ENCODE assay signal across 9 cellular contexts in genomic region chr22:41411021-41411851, GRCh38. TPM values are rescaled to one million over a fixed set of nuclear protein-coding genes. Genes with fewer than 3 reads are reported as not detected.
DNase-seq lines count a peak whose midpoint lies in the region; ATAC-seq and TF ChIP-seq lines count a peak whose summit lies in the region.
"Had no signal": no experiment of that assay in that cellular context is flagged by ENCODE, and none has a peak within 500 bp of the region (broad histone marks: within the 10 kb centered on the region; RNA-seq: fewer than 3 reads in every experiment).

No MANE protein-coding gene starts in this region.

- peak overlapping the region; percentile 18 for H3K56ac ChIP-seq in mesendoderm (ENCODE audit: low read length)

- no peak overlapping the region for H4K8ac ChIP-seq in mesendoderm (ENCODE audit: low read depth, low read length)

- H3K18ac ChIP-seq in mesendoderm (ENCODE audit: low read length): no peak overlapping the region

- TF ChIP-seq CTCF in body of pancreas (IDR thresholded peaks at IDR 0.05): no peak

- DNase-seq in NCI-H2227 (lab: John Stamatoyannopoulos, UW; ENCODE audit: unreplicated experiment) (peak; percentile 27), NCI-H2227 treated with DMSO at 0.1 percent for 48 hours (lab: John Stamatoyannopoulos, UW) (no peak), body of pancreas (peak in 2 of 4 donors; percentile 28), mesendoderm (peak; percentile 42), GM19240 (ENCODE audit: insufficient read length, low spot score) (no peak), NCI-H2081 (lab: John Stamatoyannopoulos, UW) (no peak)
- DNase-seq: dermis blood vessel endothelial cell had no signal

- no peak overlapping the region for H3K9ac ChIP-seq in mesendoderm (ENCODE audit: low read length)

- H2BK120ac ChIP-seq in mesendoderm (ENCODE audit: low read depth, low read length): no peak overlapping the region

- no peak for ATAC-seq in body of pancreas
- ATAC-seq in HG02588 (IDR thresholded peaks at IDR 0.05; ENCODE audit: unreplicated experiment): no peak

- H2AK5ac ChIP-seq in mesendoderm (ENCODE audit: low read length): no peak overlapping the region

- H2BK5ac ChIP-seq in mesendoderm (ENCODE audit: low read length): no peak overlapping the region

- no peak overlapping the region for H3K4ac ChIP-seq in mesendoderm (ENCODE audit: low read depth, low read length)

- H3K23ac ChIP-seq in mesendoderm (ENCODE audit: low read length): no peak overlapping the region

- 87 to 92% methylated on average over 10 to 11 of the region's 11 CpGs for WGBS in body of pancreas, 2 donors
- no CpG with 5 or more reads among the region's 11 CpGs for WGBS in mesendoderm (ENCODE audit: extremely low coverage, insufficient coverage, low lambda C conversion rate)
- WGBS in thymus: 97% methylated on average over 11 of the region's 11 CpGs

- H4K5ac ChIP-seq in mesendoderm (ENCODE audit: low read length): no peak overlapping the region

- TF ChIP-seq POLR2A in body of pancreas (IDR thresholded peaks at IDR 0.05): peak in 1 of 3 donors; percentile 20

- no peak overlapping the region for H3K4me3 ChIP-seq in body of pancreas
- no peak overlapping the region for H3K4me3 ChIP-seq in mesendoderm (ENCODE audit: low read length)
- no peak overlapping the region for H3K4me3 ChIP-seq in thymus (ENCODE audit: low read length)

- H3K4me1 ChIP-seq in body of pancreas (peaks cover 68% of the 10 kb centered on the region), mesendoderm (ENCODE audit: control insufficient read depth, low read depth, low read length) (peaks cover 4% of the 10 kb centered on the region), thymus (ENCODE audit: control insufficient read depth, insufficient read depth, low read length) (peaks cover 22% of the 10 kb centered on the region)

- no peaks in the 10 kb centered on the region for H3K36me3 ChIP-seq in body of pancreas (replicated peaks in 1 of 2; ENCODE audit: insufficient read depth in 1 of 2, low read depth in 2 of 2)
- H3K36me3 ChIP-seq in mesendoderm (ENCODE audit: control insufficient read depth, insufficient read depth, low read length): no peaks in the 10 kb centered on the region
- H3K36me3 ChIP-seq in thymus (ENCODE audit: control insufficient read depth, insufficient read depth): no peaks in the 10 kb centered on the region

- H3K27me3 ChIP-seq in body of pancreas (no peaks in the 10 kb centered on the region), mesendoderm (ENCODE audit: insufficient read depth, low read length, poor library complexity) (no peaks in the 10 kb centered on the region), thymus (ENCODE audit: control insufficient read depth, insufficient read depth) (no peaks in the 10 kb centered on the region)

- H2BK15ac ChIP-seq in mesendoderm (replicated peaks; ENCODE audit: low read depth): no peak overlapping the region

- H3K79me2 ChIP-seq in mesendoderm (ENCODE audit: control insufficient read depth, insufficient read depth, low read length): no peaks in the 10 kb centered on the region

- no peaks in the 10 kb centered on the region for H3K9me3 ChIP-seq in body of pancreas
- no peaks in the 10 kb centered on the region for H3K9me3 ChIP-seq in thymus (ENCODE audit: control insufficient read depth)

- H3K27ac ChIP-seq in body of pancreas (peak overlapping the region; percentile 80 to 99 (median 98)), mesendoderm (ENCODE audit: low read depth, low read length) (no peak overlapping the region), thymus (ENCODE audit: low read depth) (peak overlapping the region; percentile 73)

- H3K79me1 ChIP-seq in mesendoderm (ENCODE audit: low read length): peaks cover 4% of the 10 kb centered on the region

- H3K4me2 ChIP-seq in mesendoderm (ENCODE audit: low read length): no peak overlapping the region

- intact Hi-C loops in body of pancreas (cut with DNase I): no loop called here

RNA-seq across cellular contexts. Expression of gene TEF, which starts 29.5 kb away (rescaled TPM):
- 10 to 100 TPM; 10.9 to 29.0 TPM for total RNA-seq in body of pancreas
- polyA plus RNA-seq in mesendoderm (2013, experiment 1 of 2): 1.4 TPM
- 1.2 TPM for polyA plus RNA-seq in mesendoderm (2013, experiment 2 of 2)
- polyA plus RNA-seq in thymus: 5.4 TPM

RNA-seq across cellular contexts. Expression of gene TOB2, which starts 35.4 kb away (rescaled TPM):
- 10 to 100 TPM; 23.1 to 27.2 TPM for total RNA-seq in body of pancreas
- 23.7 TPM for polyA plus RNA-seq in mesendoderm (2013, experiment 1 of 2)
- 25.4 TPM for polyA plus RNA-seq in mesendoderm (2013, experiment 2 of 2)
- 17.3 TPM for polyA plus RNA-seq in thymus

RNA-seq across cellular contexts. Expression of gene PHF5A, which starts 57.3 kb away (rescaled TPM):
- total RNA-seq in body of pancreas: 10 to 100 TPM; 15.5 to 19.2 TPM
- 112 TPM for polyA plus RNA-seq in mesendoderm (2013, experiment 1 of 2)
- polyA plus RNA-seq in mesendoderm (2013, experiment 2 of 2): 109 TPM
- polyA plus RNA-seq in thymus: 65.7 TPM

RNA-seq across cellular contexts. Expression of gene ACO2, which starts 57.7 kb away (rescaled TPM):
- 10 to 100 TPM; 32.7 to 75.5 TPM for total RNA-seq in body of pancreas
- polyA plus RNA-seq in mesendoderm (2013, experiment 1 of 2): 33.3 TPM
- polyA plus RNA-seq in mesendoderm (2013, experiment 2 of 2): 33.1 TPM
- 29.7 TPM for polyA plus RNA-seq in thymus

Comparison
In these comparisons a context has a peak if more than half of its experiments do, and no peak if none do; other contexts are left out.
1. DNase-seq: peak in NCI-H2227 (single experiment) and mesendoderm (single experiment); none in NCI-H2227 treated with DMSO at 0.1 percent for 48 hours (single experiment), GM19240 (single experiment) and NCI-H2081 (0 of 2).